In the genomic region with DNA sequence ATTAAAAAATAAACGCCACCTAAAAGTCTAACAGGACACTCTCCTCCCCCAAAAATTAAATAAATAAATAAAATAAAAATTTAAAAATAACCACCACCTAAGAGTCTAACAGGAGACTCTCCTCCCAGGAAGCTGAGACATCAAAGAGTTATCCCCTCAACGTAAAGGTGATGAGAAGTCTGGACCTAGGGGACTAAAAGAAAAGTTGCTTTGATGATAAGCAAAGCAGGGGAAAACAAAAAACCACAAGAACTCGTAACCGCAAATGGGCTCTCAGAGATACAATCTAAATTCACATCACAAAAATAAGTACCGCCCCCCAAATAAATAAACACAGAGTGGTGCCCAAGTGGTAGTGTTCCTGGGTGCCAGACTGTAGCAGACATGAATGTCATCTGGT, we compare ENCODE assay signal across 20 cellular contexts.
DNase-seq lines count a peak whose midpoint lies in the region; ATAC-seq and TF ChIP-seq lines count a peak whose summit lies in the region.
"Had no signal": no experiment of that assay in that cellular context is flagged by ENCODE, and none has a peak within 500 bp of the region (broad histone marks: within the 10 kb centered on the region; RNA-seq: fewer than 3 reads in every experiment).

No MANE protein-coding gene starts in this region.

- no peak overlapping the region for H3K9ac ChIP-seq in DND-41 (ENCODE audit: low read depth, low read length)
- H3K9ac ChIP-seq: BLaER1 had no signal

- DNase-seq in DND-41 (peak; percentile 12), SW480 (ENCODE audit: low spot score) (peak; percentile 95), NCI-H2081 (lab: John Stamatoyannopoulos, UW) (no peak)
- peak; percentile 37 for DNase-seq in Jurkat, Clone E6-1 (ENCODE audit: low read depth, low spot score)
- no peak for DNase-seq in stimulated activated CD4-positive, alpha-beta T cell treated with anti-CD3 and anti-CD28 coated beads, Interleukin-15, amount 100 ng/mL, for 24 hours
- DNase-seq: 8988T; ACHN; BE2C; C1 segment of cervical spinal cord; CD4-positive, alpha-beta memory T cell; CD4-positive, CD25-positive, alpha-beta regulatory T cell; CD8-positive, alpha-beta memory T cell; COR-L47; DMS 273 treated with DMSO at 0.1 percent for 48 hours; DMS153; DMS53; DMS79; GF-D8 had no signal

- H3K4me2 ChIP-seq in DND-41 (ENCODE audit: insufficient read depth, low read length) = no peak overlapping the region
- H3K4me2 ChIP-seq: BLaER1 had no signal

- no peak overlapping the region for H2AFZ ChIP-seq in DND-41 (ENCODE audit: low read depth, low read length)

- H3K4me1 ChIP-seq in DND-41 (ENCODE audit: insufficient read depth, low read length) = peaks cover 5% of the 10 kb centered on the region; the same call in 1 of the 2 replicates
- H3K4me1 ChIP-seq: BLaER1 had no signal

- peaks cover 3% of the 10 kb centered on the region for H3K9me3 ChIP-seq in DND-41 (ENCODE audit: insufficient read depth, low read length, severe bottlenecking)

- H4K20me1 ChIP-seq in DND-41 (ENCODE audit: insufficient read depth, low read length) = no peaks in the 10 kb centered on the region
- H4K20me1 ChIP-seq: BLaER1 had no signal

- H3K36me3 ChIP-seq in DND-41 (ENCODE audit: insufficient read depth, low read length) = no peaks in the 10 kb centered on the region
- H3K36me3 ChIP-seq: BE2C, BLaER1 had no signal

- H3K27me3 ChIP-seq in DND-41 (ENCODE audit: insufficient read depth, low read length, poor library complexity) = no peaks in the 10 kb centered on the region
- H3K27me3 ChIP-seq: BE2C, BLaER1 had no signal

- no peak overlapping the region for H3K27ac ChIP-seq in DND-41 (ENCODE audit: low read length)
- H3K27ac ChIP-seq: BLaER1 had no signal

- no peaks in the 10 kb centered on the region; the same call in 1 of the 2 replicates for H3K79me2 ChIP-seq in DND-41 (ENCODE audit: insufficient read depth, low read length)

- no peak overlapping the region for H3K4me3 ChIP-seq in DND-41 (ENCODE audit: low read depth in 1 of 2, low read length in 2 of 2)
- no peak overlapping the region for H3K4me3 ChIP-seq in Jurkat, Clone E6-1 (ENCODE audit: low read length)
- H3K4me3 ChIP-seq: BLaER1 had no signal

- TF ChIP-seq CTCF in DND-41 (IDR thresholded peaks at IDR 0.05; ENCODE audit: borderline replicate concordance, extremely low read depth, low read length, poor library complexity, severe bottlenecking) = no peak

- peak; percentile 63 for ATAC-seq in DND-41 (ENCODE audit: insufficient read depth, low read depth)
- no peak for ATAC-seq in esophagus mucosa

Comparison
In these comparisons a context has a peak if more than half of its experiments do, and no peak if none do; other contexts are left out.
1. DNase-seq: peak in DND-41 (single experiment), Jurkat, Clone E6-1 (single experiment) and SW480 (single experiment); none in stimulated activated CD4-positive, alpha-beta T cell treated with anti-CD3 and anti-CD28 coated beads, Interleukin-15, amount 100 ng/mL, for 24 hours (single experiment) and NCI-H2081 (0 of 2).